Comparison of ENCODE assay signal across 17 cellular contexts in the genomic region with DNA sequence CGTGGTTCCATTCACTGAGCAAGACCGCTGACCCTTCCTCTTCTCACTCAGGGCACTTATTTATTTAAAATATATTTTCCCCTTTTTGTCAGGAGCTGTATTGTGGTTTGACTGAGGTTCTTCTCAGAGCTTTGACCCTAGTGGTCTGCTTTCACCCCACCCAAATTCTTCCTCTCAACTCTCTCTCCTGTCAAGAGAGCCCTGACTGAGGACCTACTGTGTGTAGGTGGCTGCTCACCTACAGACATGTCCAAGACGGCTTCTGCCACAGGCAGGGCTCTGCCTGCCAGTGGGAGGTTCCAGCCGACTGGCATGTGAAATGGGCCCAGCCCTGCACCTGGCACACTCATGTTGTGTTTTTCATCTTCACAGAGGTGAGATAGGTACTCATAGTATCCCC. TPM values are rescaled to one million over a fixed set of nuclear protein-coding genes. Genes with fewer than 3 reads are reported as not detected.
A peak's percentile ranks its signal among the peaks of the same experiment; 100 is the strongest.
DNase-seq lines count a peak whose midpoint lies in the region; TF ChIP-seq lines count a peak whose summit lies in the region.
"Had no signal": no experiment of that assay in that cellular context is flagged by ENCODE, and none has a peak within 500 bp of the region (broad histone marks: within the 10 kb centered on the region; RNA-seq: fewer than 3 reads in every experiment).

No MANE protein-coding gene starts in this region.

- H3K9me3 Mint-ChIP-seq in nephron: no peaks in the 10 kb centered on the region
- no peaks in the 10 kb centered on the region for H3K9me3 Mint-ChIP-seq in neural progenitor cell

- H3K9ac ChIP-seq in neural progenitor cell: no peak overlapping the region

- H3K27me3 ChIP-seq in esophagus muscularis mucosa (no peaks in the 10 kb centered on the region), neural progenitor cell (no peaks in the 10 kb centered on the region)

- no peak for TF ChIP-seq POLR2A in esophagus muscularis mucosa (IDR thresholded peaks at IDR 0.05; ENCODE audit: low read depth)

- no peaks in the 10 kb centered on the region for H3K79me2 ChIP-seq in neural progenitor cell (ENCODE audit: low read depth)

- H3K27ac Mint-ChIP-seq in nephron: peak overlapping the region; percentile 65 to 95 (median 77)
- no peak overlapping the region for H3K27ac Mint-ChIP-seq in neural progenitor cell

- H3K4me1 Mint-ChIP-seq in nephron (peaks cover 85% of the 10 kb centered on the region), neural progenitor cell (peaks cover 50% of the 10 kb centered on the region)

- H4K20me1 ChIP-seq in neural progenitor cell (ENCODE audit: low read depth): no peaks in the 10 kb centered on the region

- H3K4me1 ChIP-seq in esophagus muscularis mucosa: peaks cover 19 to 23% (median 22%) of the 10 kb centered on the region in 4 donors
- peaks cover 23% of the 10 kb centered on the region for H3K4me1 ChIP-seq in neural progenitor cell
- H3K4me1 ChIP-seq: A549 had no signal

- H3K27me3 Mint-ChIP-seq in nephron (ENCODE audit: low read depth): peaks cover 26% of the 10 kb centered on the region
- H3K27me3 Mint-ChIP-seq in neural progenitor cell (ENCODE audit: insufficient read depth, low read depth): peaks cover 11% of the 10 kb centered on the region

- H3K36me3 ChIP-seq in esophagus muscularis mucosa: no peaks in the 10 kb centered on the region
- no peaks in the 10 kb centered on the region for H3K36me3 ChIP-seq in neural progenitor cell

- no peak overlapping the region for H2AFZ ChIP-seq in neural progenitor cell (replicated peaks)

- no peak for TF ChIP-seq EP300 in esophagus muscularis mucosa (IDR thresholded peaks at IDR 0.05)

- H3K9me3 ChIP-seq in esophagus muscularis mucosa (no peaks in the 10 kb centered on the region), neural progenitor cell (ENCODE audit: low read depth) (no peaks in the 10 kb centered on the region)
- H3K9me3 ChIP-seq: A549, Caco-2 had no signal

- DNase-seq in stimulated activated CD4-positive, alpha-beta T cell treated with anti-CD3 and anti-CD28 coated beads, Interleukin-4, amount 100 ng/mL, for 24 hours: peak; percentile 1
- DNase-seq in stimulated activated CD4-positive, alpha-beta T cell treated with anti-CD3 and anti-CD28 coated beads, Interleukin-1b, Interleukin-23, amount 100 ng/mL, for 48 hours: no peak
- DNase-seq in esophagus muscularis mucosa (ENCODE audit: extremely low spot score) (peak; percentile 89), neural progenitor cell (ENCODE audit: low spot score) (no peak), A172 (ENCODE audit: low spot score) (no peak), hypothalamus (lab: John Stamatoyannopoulos, UW) (no peak)
- DNase-seq: Caco-2, DMS153, GOT3, NCI-H1417 treated with DMSO at 0.1 percent for 48 hours, NCI-H1930, NCI-H2171, NCI-H446, OCI-M1, RPMI8226 had no signal

- intact Hi-C loops in esophagus muscularis mucosa (cut with DNase I): no loop called here

- 78% methylated on average over 4 of the region's 4 CpGs for WGBS in esophagus muscularis mucosa

- H3K36me3 Mint-ChIP-seq in nephron (ENCODE audit: low read depth) (no peaks in the 10 kb centered on the region), neural progenitor cell (no peaks in the 10 kb centered on the region)

- H3K27ac ChIP-seq in esophagus muscularis mucosa (replicated peaks in 1 of 4): no peak overlapping the region
- no peak overlapping the region for H3K27ac ChIP-seq in neural progenitor cell
- H3K27ac ChIP-seq: A549 had no signal

- H3K4me3 ChIP-seq in esophagus muscularis mucosa: no peak overlapping the region
- no peak overlapping the region for H3K4me3 ChIP-seq in neural progenitor cell
- H3K4me3 ChIP-seq: A549 had no signal

- TF ChIP-seq CTCF in esophagus muscularis mucosa (IDR thresholded peaks at IDR 0.05) (no peak), nephron (IDR thresholded peaks at IDR 0.05; ENCODE audit: unreplicated experiment in 3 of 3) (no peak), neural progenitor cell (IDR thresholded peaks at IDR 0.05) (no peak)

- H3F3A ChIP-seq in neural progenitor cell (ENCODE audit: low read depth): peaks cover 3% of the 10 kb centered on the region

- no peak overlapping the region for H3K4me3 Mint-ChIP-seq in nephron
- H3K4me3 Mint-ChIP-seq in neural progenitor cell: no peak overlapping the region

- H3K4me2 ChIP-seq in neural progenitor cell: no peak overlapping the region
- H3K4me2 ChIP-seq: A549 had no signal

RNA-seq across cellular contexts. Expression of gene DCANP1, which starts 5.2 kb away (rescaled TPM):
- total RNA-seq in esophagus muscularis mucosa (under 1 TPM in 1 of 4 donors, not detected in 3; 0.26 TPM), neural progenitor cell (ENCODE audit: low replicate concordance) (not detected in 2 replicates)
- total RNA-seq in A172 (2014; rRNA removed; shearing (Covaris generic)): not detected in 2 replicates
- total RNA-seq: Caco-2 had no signal

RNA-seq across cellular contexts. Expression of gene TIFAB, which starts 10.2 kb away (rescaled TPM):
- total RNA-seq in esophagus muscularis mucosa (not detected), neural progenitor cell (ENCODE audit: low replicate concordance) (not detected in 2 replicates)
- total RNA-seq in A172 (2014; rRNA removed; shearing (Covaris generic)): not detected in 2 replicates
- total RNA-seq: Caco-2 had no signal

RNA-seq across cellular contexts. Expression of gene MACROH2A1, which starts 42.9 kb away (rescaled TPM):
- total RNA-seq in esophagus muscularis mucosa: 100 to 1,000 TPM; 144 to 152 (median 149) TPM
- total RNA-seq in neural progenitor cell (ENCODE audit: low replicate concordance): 179 and 227 TPM in 2 replicates
- total RNA-seq in A172 (2014; rRNA removed; shearing (Covaris generic)): 339 and 388 TPM in 2 replicates

Comparison
In these comparisons a context has a peak if more than half of its experiments do, and no peak if none do; other contexts are left out.
1. DNase-seq: peak in stimulated activated CD4-positive, alpha-beta T cell treated with anti-CD3 and anti-CD28 coated beads, Interleukin-4, amount 100 ng/mL, for 24 hours (single experiment) and esophagus muscularis mucosa (single experiment); none in stimulated activated CD4-positive, alpha-beta T cell treated with anti-CD3 and anti-CD28 coated beads, Interleukin-1b, Interleukin-23, amount 100 ng/mL, for 48 hours (single experiment), neural progenitor cell (single experiment), A172 (single experiment) and hypothalamus (0 of 51).